In genomic region chr13:27427663-27428062, GRCh38 we compare ENCODE assay signal across 1 cellular context.
TF ChIP-seq lines count a peak whose summit lies in the region.

No MANE protein-coding gene starts in this region.

TF ChIP-seq in SK-N-SH, 30 proteins besides CTCF, POLR2A, EP300 and RAD21 (continued from another document):
- TF ChIP-seq, protein P1, sequence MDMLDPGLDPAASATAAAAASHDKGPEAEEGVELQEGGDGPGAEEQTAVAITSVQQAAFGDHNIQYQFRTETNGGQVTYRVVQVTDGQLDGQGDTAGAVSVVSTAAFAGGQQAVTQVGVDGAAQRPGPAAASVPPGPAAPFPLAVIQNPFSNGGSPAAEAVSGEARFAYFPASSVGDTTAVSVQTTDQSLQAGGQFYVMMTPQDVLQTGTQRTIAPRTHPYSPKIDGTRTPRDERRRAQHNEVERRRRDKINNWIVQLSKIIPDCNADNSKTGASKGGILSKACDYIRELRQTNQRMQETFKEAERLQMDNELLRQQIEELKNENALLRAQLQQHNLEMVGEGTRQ (IDR thresholded peaks at IDR 0.05; ENCODE audit: borderline replicate concordance, low read depth, low read length): no peak
- no peak for TF ChIP-seq TCF12 (IDR thresholded peaks at IDR 0.05)
- TF ChIP-seq MEF2A (IDR thresholded peaks at IDR 0.05; ENCODE audit: borderline replicate concordance, low read depth): no peak
